22 cellular contexts compared by ENCODE assay signal in genomic region chr19:6068711-6069110, GRCh38. TPM values are rescaled to one million over a fixed set of nuclear protein-coding genes. Genes with fewer than 3 reads are reported as not detected.
DNase-seq lines count a peak whose midpoint lies in the region; ATAC-seq, FAIRE-seq and TF ChIP-seq lines count a peak whose summit lies in the region.
"Had no signal": no experiment of that assay in that cellular context is flagged by ENCODE, and none has a peak within 500 bp of the region (broad histone marks: within the 10 kb centered on the region; RNA-seq: fewer than 3 reads in every experiment).

No MANE protein-coding gene starts in this region.

- H3K9me3 ChIP-seq in kidney (ENCODE audit: control insufficient read depth in 1 of 2, low read length in 2 of 2): no peaks in the 10 kb centered on the region
- H3K9me3 ChIP-seq: SK-N-SH, tibial nerve had no signal

- no peak overlapping the region for H3K4me3 ChIP-seq in kidney (ENCODE audit: low read length in 2 of 2)
- H3K4me3 ChIP-seq: PC-9, tibial nerve had no signal

- H3K36me3 ChIP-seq in kidney (ENCODE audit: control insufficient read depth in 1 of 2, insufficient read depth in 2 of 2, low read length in 2 of 2): no peaks in the 10 kb centered on the region
- H3K36me3 ChIP-seq: tibial nerve had no signal

- CTCF ChIA-PET in Calu3 (lab: Charles Lee): interaction anchor here (0.6 kb wide), 1 partner anchor 41 kb away, joined by 3 read pairs; no protein-coding TSS in a partner anchor

- no peak for FAIRE-seq in kidney (lab: Jason Lieb, UNC)
- FAIRE-seq: TTC549 had no signal

- peaks cover 11 to 12% of the 10 kb centered on the region in 2 donors for H3K4me1 ChIP-seq in kidney (ENCODE audit: control insufficient read depth in 1 of 2, insufficient read depth in 1 of 2, low read depth in 1 of 2, low read length in 2 of 2)

- H3K27ac ChIP-seq in VCaP (peak overlapping the region; percentile 92; the same call in 1 of the 2 replicates), kidney (ENCODE audit: low read depth in 2 of 2, low read length in 2 of 2) (no peak overlapping the region)
- H3K27ac ChIP-seq: PC-9 had no signal

- H3K4me1 Mint-ChIP-seq in Calu3 (ENCODE audit: low read depth, unreplicated experiment): peaks cover 34% of the 10 kb centered on the region

- DNase-seq in Calu3 (no peak), kidney (peak; percentile 38), sciatic nerve (ENCODE audit: low spot score) (peak; percentile 42), T-helper 2 cell (no peak), NCI-H345 treated with DMSO at 0.1 percent for 48 hours (lab: John Stamatoyannopoulos, UW; ENCODE audit: unreplicated experiment) (no peak), HuH-7 (ENCODE audit: low spot score) (no peak)
- DNase-seq: activated CD4-positive, alpha-beta T cell treated with anti-CD3 and anti-CD28 coated beads, Interleukin-2, amount 50 U/mL, for 1 hour; activated naive CD8-positive, alpha-beta T cell treated with anti-CD3 and anti-CD28 coated beads, Interleukin-2, amount 50 U/mL, for 24 hours; C1 segment of cervical spinal cord; DMS79 treated with DMSO at 0.1 percent for 48 hours; foreskin melanocyte; NCI-H2081 treated with DMSO at 0.1 percent for 48 hours; NCI-H524 treated with DMSO at 0.1 percent for 48 hours; PC-9; SK-N-SH; stimulated activated CD4-positive, alpha-beta T cell treated with anti-CD3 and anti-CD28 coated beads, Interleukin-2, amount 100 ng/mL, for 48 hours had no signal

- peak overlapping the region; percentile 32 for H3K27ac Mint-ChIP-seq in Calu3 (ENCODE audit: unreplicated experiment)

- peaks cover 2% of the 10 kb centered on the region for H3K9me3 Mint-ChIP-seq in Calu3 (ENCODE audit: low read depth, unreplicated experiment)
- H3K9me3 Mint-ChIP-seq: central memory CD8-positive, alpha-beta T cell had no signal

- ATAC-seq in sciatic nerve (no peak), HG02938 (IDR thresholded peaks at IDR 0.05; ENCODE audit: unreplicated experiment) (no peak)

- no TSS peak for BruUV-seq in Calu3 (replicated peaks; lab: Mats Ljungman, UMichigan)

- peaks cover 16% of the 10 kb centered on the region for H3K36me3 Mint-ChIP-seq in Calu3 (ENCODE audit: insufficient read depth, unreplicated experiment)
- H3K36me3 Mint-ChIP-seq: naive thymus-derived CD8-positive, alpha-beta T cell had no signal

- TF ChIP-seq CTCF in Calu3 (IDR thresholded peaks at IDR 0.05; ENCODE audit: unreplicated experiment) (no peak), VCaP (conservative IDR thresholded peaks at IDR 0.05) (no peak), kidney (IDR thresholded peaks at IDR 0.05; ENCODE audit: borderline replicate concordance, extremely low read depth, insufficient read depth) (no peak)

- H3K9ac ChIP-seq in kidney (ENCODE audit: low read length in 2 of 2): no peak overlapping the region

- no peaks in the 10 kb centered on the region for H3K27me3 Mint-ChIP-seq in Calu3 (ENCODE audit: unreplicated experiment)

- intact Hi-C loops in Calu3 (cut with micrococcal nuclease; ENCODE audit: unreplicated experiment) (no loop called here), kidney (cut with DNase I) (no loop called here), sciatic nerve (cut with DNase I) (no loop called here)

- no peak overlapping the region for H3K4me3 Mint-ChIP-seq in Calu3 (ENCODE audit: low read depth, unreplicated experiment)
- H3K4me3 Mint-ChIP-seq: activated naive CD8-positive, alpha-beta T cell treated with anti-CD3 and anti-CD28 coated beads, Interleukin-2, amount 50 U/mL, for 24 hours had no signal

RNA-seq across cellular contexts. Expression of gene RFX2, which starts 41.6 kb away (rescaled TPM):
- total RNA-seq in Calu3 (2022) (9.3 and 13.7 TPM in 2 replicates), kidney (12.6 TPM), sciatic nerve (12.7 TPM)
- 4.6 TPM for polyA plus RNA-seq in kidney (ENCODE audit: insufficient read depth, low read depth, low replicate concordance)

Comparison
In these comparisons a context has a peak if more than half of its experiments do, and no peak if none do; other contexts are left out.
1. DNase-seq: peak in kidney (single experiment) and sciatic nerve (single experiment); none in Calu3 (single experiment), T-helper 2 cell (0 of 5), NCI-H345 treated with DMSO at 0.1 percent for 48 hours (single experiment) and HuH-7 (single experiment).